In the genomic region with DNA sequence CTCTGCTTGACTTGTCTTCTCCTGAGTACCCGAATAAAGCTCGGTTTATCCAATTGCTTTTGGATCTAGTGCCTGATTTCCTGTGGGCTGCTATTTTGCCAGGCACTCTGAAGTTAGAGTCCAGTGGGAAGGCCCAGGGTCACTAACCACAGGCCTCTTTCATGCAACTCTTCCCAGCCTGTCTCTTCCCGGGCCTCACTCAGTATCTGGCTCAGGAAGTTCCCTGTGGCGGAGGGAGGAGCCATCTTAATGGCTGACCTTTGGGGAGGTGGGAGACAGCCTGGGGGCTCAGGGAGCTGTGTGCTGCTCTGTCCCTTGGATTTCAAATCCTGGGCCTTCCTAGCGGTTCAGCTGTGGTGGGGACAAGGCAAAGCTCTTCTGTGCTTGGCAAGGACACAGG, we compare ENCODE assay signal across 19 cellular contexts.
A peak's percentile ranks its signal among the peaks of the same experiment; 100 is the strongest.
DNase-seq lines count a peak whose midpoint lies in the region; ATAC-seq, FAIRE-seq and TF ChIP-seq lines count a peak whose summit lies in the region.
"Had no signal": no experiment of that assay in that cellular context is flagged by ENCODE, and none has a peak within 500 bp of the region (broad histone marks: within the 10 kb centered on the region; RNA-seq: fewer than 3 reads in every experiment).

No MANE protein-coding gene starts in this region.

- H3K79me1 ChIP-seq in H9 (ENCODE audit: insufficient read depth, low read depth, low read length, poor library complexity, severe bottlenecking): no peaks in the 10 kb centered on the region
- no peaks in the 10 kb centered on the region for H3K79me1 ChIP-seq in H1 (ENCODE audit: low read depth, low read length)

- H3K4me3 Mint-ChIP-seq in H9 (no peak overlapping the region), Caco-2 (ENCODE audit: unreplicated experiment) (no peak overlapping the region)
- no peak overlapping the region for H3K4me3 Mint-ChIP-seq in activated CD4-positive, alpha-beta T cell treated with anti-CD3 and anti-CD28 coated beads for 36 hours
- H3K4me3 Mint-ChIP-seq: CD4-positive, CD25-positive, alpha-beta regulatory T cell; IgD-negative memory B cell had no signal

- DNase-seq in H9 (peak; percentile 74), H1 (ENCODE audit: low read depth in 1 of 2, low spot score in 2 of 2) (no peak), iPS-NIHi7 (ENCODE audit: extremely low spot score) (peak; percentile 60), activated T-cell treated with anti-CD3 and anti-CD28 coated beads for 4 hours (no peak), Caco-2 (no peak)
- DNase-seq in activated CD4-positive, alpha-beta T cell treated with anti-CD3 and anti-CD28 coated beads for 36 hours: no peak
- DNase-seq: ACHN; BE2C; C1 segment of cervical spinal cord; CD4-positive, CD25-positive, alpha-beta regulatory T cell; DMS153; DMS79; GF-D8; KBM-7 had no signal

- no peak overlapping the region for H3T11ph ChIP-seq in H9 (ENCODE audit: low read length)

- intact Hi-C loops in Caco-2 (cut with micrococcal nuclease; ENCODE audit: unreplicated experiment): no loop called here
- intact Hi-C loops in activated CD4-positive, alpha-beta T cell treated with anti-CD3 and anti-CD28 coated beads for 36 hours (cut with DNase I, micrococcal nuclease): no loop called here

- H3K27ac ChIP-seq in H9 (ENCODE audit: insufficient read length, low read depth, low read length): no peak overlapping the region
- H3K27ac ChIP-seq in H1 (ENCODE audit: low read depth, low read length): no peak overlapping the region

- H3K4me1 Mint-ChIP-seq in H9 (peaks cover 4 to 6% of the 10 kb centered on the region in 2 experiments), Caco-2 (ENCODE audit: low read depth, unreplicated experiment) (peaks cover 6% of the 10 kb centered on the region)
- no peaks in the 10 kb centered on the region for H3K4me1 Mint-ChIP-seq in activated CD4-positive, alpha-beta T cell treated with anti-CD3 and anti-CD28 coated beads for 36 hours
- H3K4me1 Mint-ChIP-seq: CD4-positive, CD25-positive, alpha-beta regulatory T cell had no signal

- H2BK5ac ChIP-seq in H9 (ENCODE audit: insufficient read length, low read length) (no peak overlapping the region), H1 (ENCODE audit: low read depth, low read length) (no peak overlapping the region)

- H3K36me3 Mint-ChIP-seq in H9 (ENCODE audit: insufficient read depth in 1 of 3, low read depth in 3 of 3) (peaks cover 9 to 16% (median 11%) of the 10 kb centered on the region in 3 experiments; a peak in 6 of 7 replicates), Caco-2 (ENCODE audit: insufficient read depth, unreplicated experiment) (no peaks in the 10 kb centered on the region)
- no peaks in the 10 kb centered on the region for H3K36me3 Mint-ChIP-seq in activated CD4-positive, alpha-beta T cell treated with anti-CD3 and anti-CD28 coated beads for 36 hours (ENCODE audit: low read depth)

- BruUV-seq in Caco-2 (replicated peaks; lab: Mats Ljungman, UMichigan): no TSS peak

- TF ChIP-seq EP300 in H1 (IDR thresholded peaks at IDR 0.05; ENCODE audit: borderline replicate concordance in 1 of 2, low read depth in 2 of 2, low read length in 2 of 2): no peak

- no peak overlapping the region for H4K8ac ChIP-seq in H9 (replicated peaks; ENCODE audit: insufficient read length, low read depth, low read length)
- no peak overlapping the region for H4K8ac ChIP-seq in H1 (ENCODE audit: extremely low read depth, insufficient read depth, low read length)

- H2BK20ac ChIP-seq in H9 (ENCODE audit: low read depth, low read length, poor library complexity, severe bottlenecking) (no peak overlapping the region), H1 (ENCODE audit: low read length) (no peak overlapping the region)

- CTCF ChIA-PET in H1 (lab: Charles Lee; ENCODE audit: partially characterized antibody): interaction anchor here (0.8 to 2.4 kb wide), 4 partner anchors 11 to 433 kb away, joined by 3 to 11 read pairs (median 3); no protein-coding TSS in a partner anchor
- CTCF ChIA-PET in Caco-2 (lab: Charles Lee): no interaction called here
- CTCF ChIA-PET in activated CD4-positive, alpha-beta T cell treated with anti-CD3 and anti-CD28 coated beads for 36 hours (lab: Charles Lee): interaction anchor here (0.8 to 1.5 kb wide), 3 partner anchors 30 to 203 kb away, joined by 3 read pairs; no protein-coding TSS in a partner anchor

- peaks cover 82% of the 10 kb centered on the region for H3K27me3 Mint-ChIP-seq in H9 (ENCODE audit: low read depth)
- no peaks in the 10 kb centered on the region for H3K27me3 Mint-ChIP-seq in Caco-2 (ENCODE audit: insufficient read depth, unreplicated experiment)
- H3K27me3 Mint-ChIP-seq in activated CD4-positive, alpha-beta T cell treated with anti-CD3 and anti-CD28 coated beads for 36 hours: no peaks in the 10 kb centered on the region
- H3K27me3 Mint-ChIP-seq: CD4-positive, CD25-positive, alpha-beta regulatory T cell; IgD-negative memory B cell had no signal

- H3K9me3 Mint-ChIP-seq in H9 (peaks cover 17 to 18% of the 10 kb centered on the region in 2 experiments), Caco-2 (ENCODE audit: unreplicated experiment) (peaks cover 21% of the 10 kb centered on the region)
- no peaks in the 10 kb centered on the region for H3K9me3 Mint-ChIP-seq in activated CD4-positive, alpha-beta T cell treated with anti-CD3 and anti-CD28 coated beads for 36 hours (ENCODE audit: low read depth)
- H3K9me3 Mint-ChIP-seq: CD4-positive, CD25-positive, alpha-beta regulatory T cell; IgD-negative memory B cell had no signal

- H3K36me3 ChIP-seq in H1 (ENCODE audit: control insufficient read depth in 2 of 4, insufficient read depth in 4 of 4, low read length in 3 of 4) (no peaks in the 10 kb centered on the region), Caco-2 (ENCODE audit: control insufficient read depth, insufficient read depth, low read length) (no peaks in the 10 kb centered on the region)
- H3K36me3 ChIP-seq: BE2C had no signal

- no peaks in the 10 kb centered on the region for H3K4me1 ChIP-seq in H9 (ENCODE audit: insufficient read depth, low read length)
- no peaks in the 10 kb centered on the region for H3K4me1 ChIP-seq in H1 (replicated peaks in 1 of 4; ENCODE audit: control insufficient read depth in 3 of 4, insufficient read depth in 4 of 4, low read length in 3 of 4)
- H3K4me1 ChIP-seq in Caco-2: no peaks in the 10 kb centered on the region

- H3K27me3 ChIP-seq in H9 (ENCODE audit: insufficient read depth, low read length): peaks cover 23% of the 10 kb centered on the region; the same call in 1 of the 2 replicates
- H3K27me3 ChIP-seq in H1 (replicated peaks in 1 of 4; ENCODE audit: control insufficient read depth in 3 of 4, extremely low read depth in 1 of 4, insufficient read depth in 3 of 4, low read length in 3 of 4): peaks cover 0 to 6% (median 4%) of the 10 kb centered on the region in 4 experiments; a peak in 5 of 7 replicates
- H3K27me3 ChIP-seq in Caco-2 (replicated peaks; ENCODE audit: control insufficient read depth, insufficient read depth, low read length): no peaks in the 10 kb centered on the region
- H3K27me3 ChIP-seq: BE2C had no signal

- TF ChIP-seq POLR2A in H1 (IDR thresholded peaks at IDR 0.05; ENCODE audit: control extremely low read depth in 1 of 2, low read depth in 2 of 2, low read length in 2 of 2): no peak

- H3K56ac ChIP-seq in H9 (ENCODE audit: insufficient read length, low read depth, low read length): no peak overlapping the region
- H3K56ac ChIP-seq in H1 (replicated peaks; ENCODE audit: insufficient read length, low read depth, low read length): no peak overlapping the region

- H3K4ac ChIP-seq in H9 (ENCODE audit: low read depth, low read length) (no peak overlapping the region), H1 (replicated peaks; ENCODE audit: insufficient read length, low read depth, low read length) (no peak overlapping the region)

- H2BK12ac ChIP-seq in H9 (ENCODE audit: insufficient read length, low read depth, low read length) (no peak overlapping the region), H1 (ENCODE audit: low read depth, low read length) (no peak overlapping the region)

- H3K23me2 ChIP-seq in H9 (ENCODE audit: insufficient read length, low read depth, low read length, poor library complexity, severe bottlenecking) (no peaks in the 10 kb centered on the region), H1 (ENCODE audit: low read depth, low read length) (no peaks in the 10 kb centered on the region)

- H2AFZ ChIP-seq in H9 (ENCODE audit: low read length) (no peak overlapping the region), H1 (ENCODE audit: low read length) (no peak overlapping the region)

- H3K23ac ChIP-seq in H9 (ENCODE audit: insufficient read length, low read depth, low read length) (no peak overlapping the region), H1 (ENCODE audit: insufficient read length) (no peak overlapping the region)

- no peak overlapping the region for H4K91ac ChIP-seq in H9 (ENCODE audit: insufficient read length, low read depth, low read length)
- H4K91ac ChIP-seq in H1 (replicated peaks; ENCODE audit: insufficient read length, low read length): no peak overlapping the region

- H3K14ac ChIP-seq in H9 (ENCODE audit: insufficient read depth, low read length) (no peak overlapping the region), H1 (ENCODE audit: insufficient read length) (no peak overlapping the region)

- FAIRE-seq in H1 (lab: Jason Lieb, UNC): no peak
- FAIRE-seq: A204.1, H54, HepG2 had no signal

- H4K20me1 ChIP-seq in H9 (ENCODE audit: control insufficient read depth, insufficient read depth, insufficient read length) (no peaks in the 10 kb centered on the region), H1 (replicated peaks in 1 of 2; ENCODE audit: control insufficient read depth in 1 of 2, insufficient read depth in 2 of 2, low read length in 2 of 2) (no peaks in the 10 kb centered on the region)

- H3K4me2 ChIP-seq in H9 (ENCODE audit: insufficient read depth, insufficient read length, low read length) (no peak overlapping the region), H1 (ENCODE audit: insufficient read depth in 1 of 2, low read depth in 2 of 2, low read length in 2 of 2) (no peak overlapping the region)

- H3K27ac Mint-ChIP-seq in H9 (no peak overlapping the region), Caco-2 (ENCODE audit: unreplicated experiment) (no peak overlapping the region)
- H3K27ac Mint-ChIP-seq in activated CD4-positive, alpha-beta T cell treated with anti-CD3 and anti-CD28 coated beads for 36 hours: no peak overlapping the region
- H3K27ac Mint-ChIP-seq: IgD-negative memory B cell had no signal

- H3K9me3 ChIP-seq in H9 (ENCODE audit: control insufficient read depth, low read depth, low read length) (peaks cover 18% of the 10 kb centered on the region), H1 (ENCODE audit: insufficient read depth in 2 of 2, low read depth in 1 of 2, low read length in 1 of 2) (peaks cover 10 to 18% of the 10 kb centered on the region in 2 experiments), Caco-2 (peaks cover 13% of the 10 kb centered on the region; the same call in 1 of the 2 replicates)
- H3K9me3 ChIP-seq: BE2C had no signal

- no CpG with 5 or more reads among the region's 5 CpGs for WGBS in H9 (ENCODE audit: extremely low coverage, insufficient read length, low lambda C conversion rate)
- WGBS in H1 (ENCODE audit: extremely low coverage in 1 of 2, insufficient coverage in 1 of 2, insufficient read length in 1 of 2, insufficient replicate concordance in 2 of 2, low coverage in 1 of 2, low lambda C conversion rate in 2 of 2, missing lambda C conversion rate in 1 of 2), 2 experiments: 67% methylated on average over 5 of the region's 5 CpGs; no CpG with 5 or more reads in 1 of the 2 experiments

- H3K4me3 ChIP-seq in H1 (ENCODE audit: extremely low read depth in 1 of 4, insufficient read depth in 2 of 4, low read depth in 3 of 4, low read length in 4 of 4) (no peak overlapping the region), Caco-2 (ENCODE audit: low read depth, low read length) (no peak overlapping the region)

- H2BK15ac ChIP-seq in H9 (ENCODE audit: low read depth, low read length) (no peak overlapping the region), H1 (ENCODE audit: low read length) (no peak overlapping the region)

- POLR2A ChIA-PET in H1 (lab: Charles Lee; ENCODE audit: partially characterized antibody): interaction anchor here (0.6 kb wide), 1 partner anchor 474 kb away, joined by 5 read pairs; no protein-coding TSS in a partner anchor
- POLR2A ChIA-PET in Caco-2 (lab: Charles Lee): interaction anchor here (0.5 kb wide), 1 partner anchor 644 kb away, joined by 3 read pairs; no protein-coding TSS in a partner anchor
- POLR2A ChIA-PET in activated CD4-positive, alpha-beta T cell treated with anti-CD3 and anti-CD28 coated beads for 36 hours (lab: Charles Lee): no interaction called here

- no peak overlapping the region for H3K9ac ChIP-seq in H9 (ENCODE audit: extremely low read depth, insufficient read length, low read length)
- H3K9ac ChIP-seq in H1 (replicated peaks in 1 of 4; ENCODE audit: extremely low read depth in 1 of 4, low read depth in 3 of 4, low read length in 3 of 4): no peak overlapping the region

- H2AK5ac ChIP-seq in H9 (ENCODE audit: insufficient read length, low read length) (no peak overlapping the region), H1 (ENCODE audit: low read depth, low read length) (no peak overlapping the region)

- no peak overlapping the region for H3K18ac ChIP-seq in H9 (ENCODE audit: insufficient read length, low read depth, low read length)
- H3K18ac ChIP-seq in H1 (ENCODE audit: extremely low read depth, low read length): no peak overlapping the region

- no peaks in the 10 kb centered on the region for H3K79me2 ChIP-seq in H9 (ENCODE audit: insufficient read depth, low read length)
- H3K79me2 ChIP-seq in H1 (ENCODE audit: control insufficient read depth in 1 of 2, insufficient read depth in 2 of 2, low read length in 2 of 2): no peaks in the 10 kb centered on the region

- TF ChIP-seq CTCF in H9 (conservative IDR thresholded peaks at IDR 0.05) (no peak), H1 (IDR thresholded peaks at IDR 0.05; ENCODE audit: control extremely low read depth in 1 of 3, insufficient read depth in 1 of 3, low read depth in 1 of 3, low read length in 3 of 3) (no peak), Caco-2 (IDR thresholded peaks at IDR 0.05; ENCODE audit: insufficient read depth in 1 of 2, low read depth in 1 of 2, low read length in 1 of 2, severe bottlenecking in 1 of 2, unreplicated experiment in 1 of 2) (no peak)

- ATAC-seq in GM21737 (IDR thresholded peaks at IDR 0.05; ENCODE audit: unreplicated experiment): no peak
- ATAC-seq in activated CD4-positive, alpha-beta T cell treated with anti-CD3 and anti-CD28 coated beads for 36 hours: no peak
- ATAC-seq: HepG2 had no signal

- H4K5ac ChIP-seq in H9 (ENCODE audit: insufficient read length, low read depth, low read length): no peak overlapping the region
- H4K5ac ChIP-seq in H1 (ENCODE audit: insufficient read length, low read depth, low read length): no peak overlapping the region

- no peak overlapping the region for H2BK120ac ChIP-seq in H9 (ENCODE audit: low read depth, low read length, poor library complexity, severe bottlenecking)
- no peak overlapping the region for H2BK120ac ChIP-seq in H1 (replicated peaks; ENCODE audit: low read depth, low read length)

- TF ChIP-seq RAD21 in H1 (IDR thresholded peaks at IDR 0.05 in 1 of 2, conservative IDR thresholded peaks at IDR 0.05 in 1 of 2; ENCODE audit: low read depth in 2 of 2, low read length in 2 of 2): no peak

Comparison
In these comparisons a context has a peak if more than half of its experiments do, and no peak if none do; other contexts are left out.
1. DNase-seq: peak in H9 (single experiment) and iPS-NIHi7 (single experiment); none in H1 (0 of 2), activated T-cell treated with anti-CD3 and anti-CD28 coated beads for 4 hours (single experiment), Caco-2 (0 of 2) and activated CD4-positive, alpha-beta T cell treated with anti-CD3 and anti-CD28 coated beads for 36 hours (single experiment).